ENCODE assay signal across 11 cellular contexts in the genomic region with DNA sequence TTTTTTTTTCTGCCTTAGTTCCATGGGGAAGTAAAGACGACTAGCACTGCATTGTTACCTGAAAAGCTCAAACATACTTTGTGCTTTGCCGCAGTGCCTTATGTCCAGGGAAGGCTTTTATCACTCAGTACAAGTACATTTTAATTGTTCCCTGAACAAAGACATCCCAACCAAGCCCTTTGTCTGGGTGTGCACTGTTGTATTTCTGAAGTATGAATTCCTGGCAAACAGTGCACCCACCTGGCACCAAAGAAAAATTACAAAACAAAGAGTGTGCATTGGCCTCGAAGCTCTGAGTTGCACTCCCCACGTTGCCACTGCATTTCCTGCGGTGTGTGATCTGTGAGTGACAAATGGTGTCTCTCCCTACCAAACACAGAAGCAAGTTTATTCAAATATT.
DNase-seq lines count a peak whose midpoint lies in the region; ATAC-seq and TF ChIP-seq lines count a peak whose summit lies in the region.
"Had no signal": no experiment of that assay in that cellular context is flagged by ENCODE, and none has a peak within 500 bp of the region (broad histone marks: within the 10 kb centered on the region; RNA-seq: fewer than 3 reads in every experiment).

No MANE protein-coding gene starts in this region.

- H3K9me3 Mint-ChIP-seq in brain: peaks cover 0 to 4% (median 0%) of the 10 kb centered on the region in 5 experiments

- H3K4me1 Mint-ChIP-seq in brain: peaks cover 8% of the 10 kb centered on the region

- peak; percentile 44 to 67 for TF ChIP-seq CTCF in brain (conservative IDR thresholded peaks at IDR 0.05)

- no peaks in the 10 kb centered on the region for H3K27me3 Mint-ChIP-seq in brain

- H3K4me3 Mint-ChIP-seq in brain: no peak overlapping the region

- no peak for ATAC-seq in HG02981 (IDR thresholded peaks at IDR 0.05; ENCODE audit: unreplicated experiment)
- no peak for ATAC-seq in HG02678 (IDR thresholded peaks at IDR 0.05; ENCODE audit: unreplicated experiment)
- no peak for ATAC-seq in GM21367 (IDR thresholded peaks at IDR 0.05; ENCODE audit: unreplicated experiment)
- ATAC-seq: gastroesophageal sphincter had no signal

- DNase-seq in HPDE6-E6E7 (ENCODE audit: extremely low spot score) (peak; percentile 42), NCI-H345 treated with DMSO at 0.1 percent for 48 hours (lab: John Stamatoyannopoulos, UW; ENCODE audit: unreplicated experiment) (peak; percentile 58), renal cortical epithelial cell (ENCODE audit: low read depth) (peak; percentile 6)
- no peak for DNase-seq in activated CD8-positive, alpha-beta memory T cell treated with anti-CD3 and anti-CD28 coated beads, Interleukin-2, amount 50 U/mL, for 4 hours
- DNase-seq: activated naive CD4-positive, alpha-beta T cell treated with anti-CD3 and anti-CD28 coated beads, Interleukin-2, amount 50 U/mL, for 16 hours; H7 had no signal

- H3K27ac Mint-ChIP-seq in brain: peak overlapping the region in 2 of 5 experiments; percentile 17 to 86

- no peaks in the 10 kb centered on the region for H3K36me3 Mint-ChIP-seq in brain
